ENCODE assay signal across 15 cellular contexts in genomic region chr22:23438216-23438615, GRCh38.
DNase-seq lines count a peak whose midpoint lies in the region; ATAC-seq, FAIRE-seq and TF ChIP-seq lines count a peak whose summit lies in the region.
"Had no signal": no experiment of that assay in that cellular context is flagged by ENCODE, and none has a peak within 500 bp of the region (broad histone marks: within the 10 kb centered on the region; RNA-seq: fewer than 3 reads in every experiment).

No MANE protein-coding gene starts in this region.

- intact Hi-C loops in IMR-90 (cut with micrococcal nuclease) (no loop called here), dorsolateral prefrontal cortex (cut with DNase I) (no loop called here)

- H3K9ac ChIP-seq in IMR-90 (ENCODE audit: low read depth, low read length) (no peak overlapping the region), neuronal stem cell (ENCODE audit: low read depth, low read length, poor library complexity) (no peak overlapping the region)

- H2BK120ac ChIP-seq in IMR-90 (ENCODE audit: low read depth, low read length) (no peak overlapping the region), neuronal stem cell (ENCODE audit: low read depth, low read length) (no peak overlapping the region)

- H3K27ac ChIP-seq in A549, result no peak overlapping the region
- H3K27ac ChIP-seq in IMR-90 (ENCODE audit: insufficient read depth, low read length), result no peak overlapping the region
- no peak overlapping the region for H3K27ac ChIP-seq in neuronal stem cell (replicated peaks; ENCODE audit: low read length)
- H3K27ac ChIP-seq in dorsolateral prefrontal cortex, result no peak overlapping the region
- H3K27ac ChIP-seq: C4-2B, HL-60 had no signal

- no peak overlapping the region for H3K18ac ChIP-seq in IMR-90 (ENCODE audit: low read depth, low read length)
- no peak overlapping the region for H3K18ac ChIP-seq in neuronal stem cell (ENCODE audit: low read length)

- H3K9me3 ChIP-seq in A549, result no peaks in the 10 kb centered on the region
- H3K9me3 ChIP-seq in IMR-90 (ENCODE audit: control insufficient read depth, insufficient read depth, low read length), result no peaks in the 10 kb centered on the region
- H3K9me3 ChIP-seq in neuronal stem cell (replicated peaks in 1 of 2; ENCODE audit: control insufficient read depth in 2 of 2, insufficient read depth in 1 of 2, low read depth in 1 of 2, low read length in 2 of 2), result no peaks in the 10 kb centered on the region
- H3K9me3 ChIP-seq: BE2C had no signal

- no peaks in the 10 kb centered on the region for H3K9me3 Mint-ChIP-seq in type B pancreatic cell

- H3K36me3 Mint-ChIP-seq in type B pancreatic cell, result peaks cover 6% of the 10 kb centered on the region
- H3K36me3 Mint-ChIP-seq: CD4-positive, alpha-beta memory T cell had no signal

- peaks cover 18% of the 10 kb centered on the region for H3K4me1 Mint-ChIP-seq in type B pancreatic cell (ENCODE audit: unreplicated experiment)

- H2AK9ac ChIP-seq in IMR-90 (replicated peaks; ENCODE audit: low read depth, low read length, poor library complexity), result no peak overlapping the region

- H4K91ac ChIP-seq in IMR-90 (ENCODE audit: insufficient read depth, low read depth, low read length) (no peak overlapping the region), neuronal stem cell (ENCODE audit: low read depth, low read length, poor library complexity) (no peak overlapping the region)

- no peak for TF ChIP-seq EP300 in A549 (IDR thresholded peaks at IDR 0.05)

- ATAC-seq in A549 (no peak), IMR-90 (ENCODE audit: low read depth) (no peak), left lobe of liver (no peak)

- H4K8ac ChIP-seq in IMR-90 (ENCODE audit: low read depth in 2 of 2, low read length in 2 of 2) (no peak overlapping the region), neuronal stem cell (ENCODE audit: low read depth, low read length) (no peak overlapping the region)

- no peak overlapping the region for H2BK5ac ChIP-seq in IMR-90 (ENCODE audit: low read depth, low read length, poor library complexity, severe bottlenecking)
- no peak overlapping the region for H2BK5ac ChIP-seq in neuronal stem cell (ENCODE audit: low read length)

- dilution Hi-C loops in IMR-90 (cut with HindIII; ENCODE audit: low sequenced_read_pairs, unreplicated experiment), result no loop called here

- H3K9me1 ChIP-seq in IMR-90 (ENCODE audit: insufficient read depth, low read length), result no peaks in the 10 kb centered on the region

- FAIRE-seq in A549 (lab: Jason Lieb, UNC), result no peak
- FAIRE-seq: A204.1 had no signal

- TF ChIP-seq RAD21 in A549 (conservative IDR thresholded peaks at IDR 0.05 in 1 of 2, IDR thresholded peaks at IDR 0.05 in 1 of 2), result no peak
- TF ChIP-seq RAD21 in IMR-90 (IDR thresholded peaks at IDR 0.05; ENCODE audit: low read length), result no peak

- no peak overlapping the region for H4K5ac ChIP-seq in IMR-90 (ENCODE audit: low read depth, low read length)

- no peak for DNase-seq in A549 (ENCODE audit: low read depth in 1 of 2, low spot score in 1 of 2)
- DNase-seq in IMR-90, result no peak
- peak; percentile 11 for DNase-seq in left lobe of liver (ENCODE audit: low spot score)
- DNase-seq in neuronal stem cell (ENCODE audit: low spot score), result no peak
- DNase-seq in type B pancreatic cell (ENCODE audit: extremely low spot score, unreplicated experiment), result no peak
- no peak for DNase-seq in DMS 273 treated with DMSO at 0.1 percent for 48 hours (lab: John Stamatoyannopoulos, UW)
- DNase-seq in dorsolateral prefrontal cortex, result no peak
- DNase-seq: CD4-positive, alpha-beta memory T cell; DND-41; GDM1; H7 had no signal

- POLR2A ChIA-PET in A549 (lab: Yijun Ruan, JAX) (no interaction called here), IMR-90 (lab: Charles Lee; ENCODE audit: unreplicated experiment) (no interaction called here)

- no TSS peak for BruUV-seq in IMR-90 (replicated peaks; lab: Mats Ljungman, UMichigan)

- H3K79me1 ChIP-seq in IMR-90 (ENCODE audit: low read depth in 1 of 2, low read length in 2 of 2) (no peaks in the 10 kb centered on the region), neuronal stem cell (ENCODE audit: low read depth, low read length) (no peaks in the 10 kb centered on the region)

- no peak overlapping the region for H2BK12ac ChIP-seq in neuronal stem cell (ENCODE audit: low read length)

- no peak overlapping the region for H3K4me3 ChIP-seq in A549
- no peak overlapping the region for H3K4me3 ChIP-seq in IMR-90 (ENCODE audit: insufficient read depth, low read depth, low read length)
- H3K4me3 ChIP-seq in neuronal stem cell (ENCODE audit: low read length in 2 of 2), result no peak overlapping the region
- no peak overlapping the region for H3K4me3 ChIP-seq in dorsolateral prefrontal cortex

- H3K27me3 ChIP-seq in IMR-90 (ENCODE audit: control insufficient read depth, insufficient read depth, low read length) (no peaks in the 10 kb centered on the region; the same call in 1 of the 2 replicates), neuronal stem cell (ENCODE audit: control insufficient read depth in 3 of 3, insufficient read depth in 3 of 3, low read depth in 1 of 3, low read length in 3 of 3) (no peaks in the 10 kb centered on the region), dorsolateral prefrontal cortex (no peaks in the 10 kb centered on the region)
- H3K27me3 ChIP-seq: BE2C had no signal

- no peak overlapping the region for H3K56ac ChIP-seq in IMR-90 (ENCODE audit: extremely low read depth, insufficient read depth, low read length)

- CTCF ChIA-PET in A549 (lab: Yijun Ruan, JAX), result interaction anchor here (0.9 kb wide), 1 partner anchor 68 kb away, joined by 3 read pairs; no protein-coding TSS in a partner anchor
- CTCF ChIA-PET in IMR-90 (lab: Yijun Ruan, JAX), result no interaction called here

- H3K27me3 Mint-ChIP-seq in type B pancreatic cell, result no peaks in the 10 kb centered on the region

- H3K4me1 ChIP-seq in A549, result no peaks in the 10 kb centered on the region
- no peaks in the 10 kb centered on the region for H3K4me1 ChIP-seq in IMR-90 (ENCODE audit: control insufficient read depth, insufficient read depth, low read length)
- peaks cover 0 to 3% of the 10 kb centered on the region in 2 donors for H3K4me1 ChIP-seq in neuronal stem cell (ENCODE audit: control insufficient read depth in 2 of 2, insufficient read depth in 1 of 2, low read depth in 1 of 2, low read length in 2 of 2)

- H2BK20ac ChIP-seq in IMR-90 (ENCODE audit: low read depth, low read length), result no peak overlapping the region

- H3K36me3 ChIP-seq in IMR-90 (ENCODE audit: control insufficient read depth, insufficient read depth, low read length) (no peaks in the 10 kb centered on the region), neuronal stem cell (replicated peaks in 1 of 2; ENCODE audit: control insufficient read depth in 2 of 2, insufficient read depth in 2 of 2, low read length in 2 of 2) (no peaks in the 10 kb centered on the region)
- H3K36me3 ChIP-seq: BE2C had no signal

- TF ChIP-seq CTCF in A549 (IDR thresholded peaks at IDR 0.05), result no peak
- TF ChIP-seq CTCF in IMR-90 (conservative IDR thresholded peaks at IDR 0.05; ENCODE audit: low read depth, low read length), result no peak
- TF ChIP-seq CTCF in type B pancreatic cell (conservative IDR thresholded peaks at IDR 0.05), result no peak
- TF ChIP-seq CTCF in dorsolateral prefrontal cortex (IDR thresholded peaks at IDR 0.05 in 54 of 56, conservative IDR thresholded peaks at IDR 0.05 in 2 of 56; ENCODE audit: low read depth in 1 of 56, partially characterized antibody in 56 of 56), result no peak

- H3K14ac ChIP-seq in IMR-90 (replicated peaks; ENCODE audit: low read depth, low read length), result no peak overlapping the region
- no peak overlapping the region for H3K14ac ChIP-seq in neuronal stem cell (ENCODE audit: low read length)

- TF ChIP-seq POLR2A in A549 (IDR thresholded peaks at IDR 0.05; ENCODE audit: low read length) (no peak), IMR-90 (IDR thresholded peaks at IDR 0.05; ENCODE audit: low read depth, low read length) (no peak)

- H3K4me2 ChIP-seq in A549 (no peak overlapping the region), IMR-90 (ENCODE audit: low read depth, low read length) (no peak overlapping the region), neuronal stem cell (ENCODE audit: insufficient read depth, low read length, poor library complexity, severe bottlenecking) (no peak overlapping the region)

- H3K4ac ChIP-seq in IMR-90 (ENCODE audit: low read depth, low read length) (no peak overlapping the region), neuronal stem cell (ENCODE audit: low read length) (no peak overlapping the region)

- no peaks in the 10 kb centered on the region for H4K20me1 ChIP-seq in IMR-90 (ENCODE audit: insufficient read depth, low read length)

- no peak overlapping the region for H3K4me3 Mint-ChIP-seq in type B pancreatic cell

- in situ Hi-C loops in IMR-90 (cut with MboI; ENCODE audit: low sequenced_read_pairs), result no loop called here

- H3K27ac Mint-ChIP-seq in type B pancreatic cell, result no peak overlapping the region
- H3K27ac Mint-ChIP-seq: CD4-positive, alpha-beta memory T cell had no signal

- no peak overlapping the region for H2AK5ac ChIP-seq in IMR-90 (ENCODE audit: low read depth, low read length)
- no peak overlapping the region for H2AK5ac ChIP-seq in neuronal stem cell (ENCODE audit: low read depth, low read length)

- H3K23ac ChIP-seq in IMR-90 (ENCODE audit: low read depth, low read length) (no peak overlapping the region), neuronal stem cell (ENCODE audit: low read depth, low read length, poor library complexity) (no peak overlapping the region)

- H2AFZ ChIP-seq in IMR-90 (replicated peaks; ENCODE audit: low read length, poor library complexity), result no peak overlapping the region
- peak overlapping the region; percentile 13 for H2AFZ ChIP-seq in neuronal stem cell (ENCODE audit: low read length)

- no peak overlapping the region for H2BK15ac ChIP-seq in IMR-90 (ENCODE audit: low read depth, low read length)
- H2BK15ac ChIP-seq in neuronal stem cell (ENCODE audit: low read length), result no peak overlapping the region

- 73% methylated on average over 13 of the region's 13 CpGs for WGBS in A549 (ENCODE audit: missing lambda C conversion rate)
- WGBS in IMR-90 (ENCODE audit: extremely low coverage in 2 of 2, insufficient read length in 1 of 2), 2 experiments, result 68% methylated on average over 3 of the region's 13 CpGs; no CpG with 5 or more reads in 1 of the 2 experiments
- no CpG with 5 or more reads among the region's 13 CpGs for WGBS in neuronal stem cell (ENCODE audit: extremely low coverage in 2 of 2, insufficient read length in 2 of 2, insufficient replicate concordance in 1 of 2), 2 donors

TF ChIP-seq in A549, 52 proteins besides CTCF, POLR2A, EP300 and RAD21:
- TF ChIP-seq MAFK (IDR thresholded peaks at IDR 0.05; ENCODE audit: partially characterized antibody), result peak; percentile 54
- TF ChIP-seq KDM1A (IDR thresholded peaks at IDR 0.05; ENCODE audit: low read depth), result no peak
- TF ChIP-seq NFE2L2 (conservative IDR thresholded peaks at IDR 0.05; ENCODE audit: low read length), result peak; percentile 25; the same call in 1 of the 2 replicates

TF ChIP-seq in IMR-90, 13 proteins besides CTCF, POLR2A, EP300 and RAD21:
- peak; percentile 66 for TF ChIP-seq MAFK (IDR thresholded peaks at IDR 0.05; ENCODE audit: low read depth, low read length)
- TF ChIP-seq BHLHE40 (IDR thresholded peaks at IDR 0.05; ENCODE audit: low read depth, low read length), result no peak
TF ChIP-seq in IMR-90: peak in this region for 1.
